1 cellular context compared by ENCODE assay signal in the genomic region with DNA sequence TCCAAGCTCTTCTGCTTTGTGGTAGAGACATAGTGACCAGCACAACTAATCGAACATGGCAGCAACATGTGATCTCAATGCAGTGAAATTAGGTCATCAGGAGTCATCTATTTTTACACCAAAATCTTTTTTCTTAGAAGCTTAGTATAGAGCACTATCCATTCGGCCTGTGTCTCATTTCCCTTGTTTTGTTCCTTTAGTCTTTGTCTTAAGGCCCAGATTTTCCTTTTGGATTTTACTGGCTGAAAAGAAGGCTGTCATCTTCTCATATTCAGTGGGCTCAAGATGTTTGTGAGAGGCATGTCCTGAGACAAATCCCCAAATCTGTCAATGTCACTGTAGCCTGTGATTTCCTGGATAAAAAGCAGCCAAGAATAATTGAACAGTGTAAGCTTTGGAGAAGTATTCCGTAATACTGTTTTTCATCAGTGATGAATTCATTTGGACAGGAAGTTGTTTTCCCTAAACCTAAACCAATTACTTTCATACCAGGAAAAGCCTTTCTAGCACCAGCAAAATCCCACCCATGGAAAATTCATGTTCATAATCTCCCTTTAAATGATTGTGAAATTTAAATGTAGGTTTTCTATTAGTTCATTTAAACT.
TF ChIP-seq lines count a peak whose summit lies in the region.

No MANE protein-coding gene starts in this region.

TF ChIP-seq in SK-N-SH, 30 proteins besides CTCF, POLR2A, EP300 and RAD21 (continued from another document):
- TF ChIP-seq PBX3 (IDR thresholded peaks at IDR 0.05): peak; percentile 51
- no peak for TF ChIP-seq ELF1 (IDR thresholded peaks at IDR 0.05)
- TF ChIP-seq, protein P1, sequence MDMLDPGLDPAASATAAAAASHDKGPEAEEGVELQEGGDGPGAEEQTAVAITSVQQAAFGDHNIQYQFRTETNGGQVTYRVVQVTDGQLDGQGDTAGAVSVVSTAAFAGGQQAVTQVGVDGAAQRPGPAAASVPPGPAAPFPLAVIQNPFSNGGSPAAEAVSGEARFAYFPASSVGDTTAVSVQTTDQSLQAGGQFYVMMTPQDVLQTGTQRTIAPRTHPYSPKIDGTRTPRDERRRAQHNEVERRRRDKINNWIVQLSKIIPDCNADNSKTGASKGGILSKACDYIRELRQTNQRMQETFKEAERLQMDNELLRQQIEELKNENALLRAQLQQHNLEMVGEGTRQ (IDR thresholded peaks at IDR 0.05; ENCODE audit: borderline replicate concordance, low read depth, low read length): no peak
- no peak for TF ChIP-seq REST (IDR thresholded peaks at IDR 0.05; ENCODE audit: low read depth, low read length)
- no peak for TF ChIP-seq GABPA (IDR thresholded peaks at IDR 0.05; ENCODE audit: low read depth)
- no peak for TF ChIP-seq MXI1 (IDR thresholded peaks at IDR 0.05; ENCODE audit: low read depth, low read length)
- peak; percentile 19; the same call in 1 of the 2 replicates for TF ChIP-seq TCF12 (IDR thresholded peaks at IDR 0.05)
- no peak for TF ChIP-seq POLR2AphosphoS5 (IDR thresholded peaks at IDR 0.05; ENCODE audit: low read depth, low read length)
- TF ChIP-seq NFIC (IDR thresholded peaks at IDR 0.05; ENCODE audit: borderline replicate concordance): no peak
- no peak for TF ChIP-seq JUND (IDR thresholded peaks at IDR 0.05)
- TF ChIP-seq USF1 (IDR thresholded peaks at IDR 0.05; ENCODE audit: borderline replicate concordance, low read depth): no peak
- TF ChIP-seq MEF2A (IDR thresholded peaks at IDR 0.05; ENCODE audit: borderline replicate concordance, low read depth): no peak
TF ChIP-seq in SK-N-SH: peak in this region for 2.
